In genomic region chr9:70390922-70391321, GRCh38 we compare ENCODE assay signal across 13 cellular contexts. TPM values are rescaled to one million over a fixed set of nuclear protein-coding genes. Genes with fewer than 3 reads are reported as not detected.
DNase-seq lines count a peak whose midpoint lies in the region; ATAC-seq and TF ChIP-seq lines count a peak whose summit lies in the region.
"Had no signal": no experiment of that assay in that cellular context is flagged by ENCODE, and none has a peak within 500 bp of the region (broad histone marks: within the 10 kb centered on the region; RNA-seq: fewer than 3 reads in every experiment).

No MANE protein-coding gene starts in this region.

- CTCF ChIA-PET in SK-N-SH (lab: Yijun Ruan, JAX), result interaction anchor here (1.1 to 1.5 kb wide), 3 partner anchors 50 to 211 kb away, joined by 3 read pairs; no protein-coding TSS in a partner anchor

- H3K79me2 ChIP-seq in SK-N-SH (ENCODE audit: insufficient read depth), result peaks cover 32% of the 10 kb centered on the region; the same call in 1 of the 2 replicates

- no peaks in the 10 kb centered on the region for H3K9me2 ChIP-seq in SK-N-SH

- H3K36me3 ChIP-seq in SK-N-SH (replicated peaks in 1 of 2; ENCODE audit: control insufficient read depth in 1 of 2, insufficient read depth in 2 of 2, low read length in 1 of 2) (peaks cover 6 to 11% of the 10 kb centered on the region in 2 experiments), skeletal muscle satellite cell (ENCODE audit: insufficient read depth, low read length) (peaks cover 22% of the 10 kb centered on the region), ovary (no peaks in the 10 kb centered on the region)

- H3K27ac ChIP-seq in SK-N-SH (ENCODE audit: low read depth in 2 of 2, low read length in 1 of 2) (no peak overlapping the region), ovary (no peak overlapping the region)
- H3K27ac ChIP-seq: 22Rv1, SK-N-MC had no signal

- ATAC-seq in SK-N-SH treated with all-trans-retinoic acid at 6 μM for 48 hours, result no peak

- H3K4me3 ChIP-seq in SK-N-SH (ENCODE audit: low read depth in 2 of 2, low read length in 1 of 2), result no peak overlapping the region
- no peak overlapping the region for H3K4me3 ChIP-seq in skeletal muscle satellite cell (ENCODE audit: low read length)
- H3K4me3 ChIP-seq in ovary, result no peak overlapping the region
- H3K4me3 ChIP-seq: SK-N-MC had no signal

- peaks cover 0 to 2% of the 10 kb centered on the region in 2 experiments; a peak in 1 of 4 replicates for H3K4me1 ChIP-seq in SK-N-SH (ENCODE audit: control insufficient read depth in 1 of 2, insufficient read depth in 2 of 2, low read depth in 1 of 2, low read length in 1 of 2)
- peaks cover 36% of the 10 kb centered on the region for H3K4me1 ChIP-seq in skeletal muscle satellite cell (ENCODE audit: control insufficient read depth, insufficient read depth, low read length)
- peaks cover 12% of the 10 kb centered on the region for H3K4me1 ChIP-seq in ovary (ENCODE audit: insufficient read depth)

- H4K20me1 ChIP-seq in SK-N-SH (ENCODE audit: insufficient read depth), result peaks cover 81% of the 10 kb centered on the region

- POLR2A ChIA-PET in SK-N-SH (lab: Yijun Ruan, JAX), result no interaction called here

- 95% methylated on average over 2 of the region's 2 CpGs for WGBS in SK-N-SH (ENCODE audit: low lambda C conversion rate)
- 68 to 81% (median 75%) methylated on average over 2 of the region's 2 CpGs for WGBS in ovary, 3 donors

- no peak for TF ChIP-seq CTCF in SK-N-SH (IDR thresholded peaks at IDR 0.05)
- no peak for TF ChIP-seq CTCF in ovary (IDR thresholded peaks at IDR 0.05)

- H3K9ac ChIP-seq in SK-N-SH, result no peak overlapping the region
- H3K9ac ChIP-seq in skeletal muscle satellite cell (ENCODE audit: low read depth, low read length), result no peak overlapping the region

- no peak for DNase-seq in SK-N-SH
- DNase-seq in SW480 (ENCODE audit: low spot score), result peak; percentile 10
- DNase-seq in fibroblast of gingiva (ENCODE audit: low read depth), result peak; percentile 39
- DNase-seq in ovary, result no peak
- DNase-seq in putamen (ENCODE audit: low spot score), result no peak
- DNase-seq in epidermal melanocyte (ENCODE audit: insufficient read length, low spot score), result no peak
- DNase-seq: central memory CD4-positive, alpha-beta T cell; NCI-H524; retina had no signal

- intact Hi-C loops in ovary (cut with DNase I), result no loop called here

- H3F3A ChIP-seq in SK-N-SH (replicated peaks; ENCODE audit: insufficient read depth), result no peaks in the 10 kb centered on the region

- H3K27me3 ChIP-seq in SK-N-SH (ENCODE audit: insufficient read depth) (no peaks in the 10 kb centered on the region), skeletal muscle satellite cell (ENCODE audit: control insufficient read depth, insufficient read depth, low read length) (no peaks in the 10 kb centered on the region), ovary (no peaks in the 10 kb centered on the region)

- no peak for TF ChIP-seq RAD21 in SK-N-SH (IDR thresholded peaks at IDR 0.05; ENCODE audit: low read length)

- H3K4me2 ChIP-seq in SK-N-SH (peak overlapping the region; percentile 17; the same call in 1 of the 2 replicates), skeletal muscle satellite cell (ENCODE audit: low read length) (peak overlapping the region; percentile 32)

- H2AFZ ChIP-seq in SK-N-SH (ENCODE audit: low read depth), result no peak overlapping the region

- H3K9me3 ChIP-seq in SK-N-SH (no peaks in the 10 kb centered on the region), skeletal muscle satellite cell (replicated peaks; ENCODE audit: low read length) (no peaks in the 10 kb centered on the region), ovary (no peaks in the 10 kb centered on the region)

- no peak for TF ChIP-seq EP300 in SK-N-SH (IDR thresholded peaks at IDR 0.05; ENCODE audit: borderline replicate concordance in 1 of 2, low read depth in 1 of 2, low read length in 1 of 2)
- TF ChIP-seq EP300 in ovary (IDR thresholded peaks at IDR 0.05), result no peak

- no peak for TF ChIP-seq POLR2A in ovary (IDR thresholded peaks at IDR 0.05)

TF ChIP-seq in SK-N-SH, 30 proteins besides CTCF, POLR2A, EP300 and RAD21 (continues in another document):
- TF ChIP-seq MAX (IDR thresholded peaks at IDR 0.05; ENCODE audit: low read depth) (no peak), TAF1 (IDR thresholded peaks at IDR 0.05; ENCODE audit: borderline replicate concordance, low read depth, low read length) (no peak), NRF1 (IDR thresholded peaks at IDR 0.05; ENCODE audit: low read depth, low read length) (no peak), TEAD4 (IDR thresholded peaks at IDR 0.05; ENCODE audit: borderline replicate concordance, insufficient read depth) (no peak), REST (IDR thresholded peaks at IDR 0.05; ENCODE audit: low read depth, low read length) (no peak), ELF1 (IDR thresholded peaks at IDR 0.05) (no peak), SMC3 (IDR thresholded peaks at IDR 0.05; ENCODE audit: low read depth, low read length) (no peak)

TF ChIP-seq in SK-N-SH treated with all-trans-retinoic acid at 6 μM for 48 hours, 23 proteins besides CTCF, POLR2A, EP300 and RAD21 (continues in another document):
- TF ChIP-seq ZNF70 (CRISPR knock-in tag; IDR thresholded peaks at IDR 0.05), result no peak
- no peak for TF ChIP-seq GLIS3 (CRISPR knock-in tag; IDR thresholded peaks at IDR 0.05)
- TF ChIP-seq PATZ1 (CRISPR knock-in tag; IDR thresholded peaks at IDR 0.05; ENCODE audit: borderline replicate concordance), result no peak
- TF ChIP-seq BACH2 (CRISPR knock-in tag; IDR thresholded peaks at IDR 0.05; ENCODE audit: borderline replicate concordance), result no peak
- no peak for TF ChIP-seq CREB5 (CRISPR knock-in tag; IDR thresholded peaks at IDR 0.05; ENCODE audit: low read depth)
- TF ChIP-seq ZC3H10 (CRISPR knock-in tag; IDR thresholded peaks at IDR 0.05), result no peak
- no peak for TF ChIP-seq POU6F1 (CRISPR knock-in tag; IDR thresholded peaks at IDR 0.05; ENCODE audit: borderline replicate concordance, low read depth)

RNA-seq across cellular contexts. Expression of gene KLF9, which starts 23.5 kb away (rescaled TPM):
- polyA plus RNA-seq in SK-N-SH (2012; rRNA removed) (5.8 and 6.9 TPM in 2 replicates), ovary (10 to 100 TPM; 28.0 to 45.6 TPM)
- polyA plus RNA-seq in SK-N-SH (2012; cell fraction: cytosol; rRNA removed), result 5.9 and 7.6 TPM in 2 replicates
- polyA plus RNA-seq in SK-N-SH (2012; cell fraction: nucleus; rRNA removed), result 5.0 and 8.3 TPM in 2 replicates
- 33.7 and 34.1 TPM in 2 replicates for total RNA-seq in skeletal muscle satellite cell (2012; rRNA removed)
- total RNA-seq in ovary, result 100 to 1,000 TPM in 2 of 7 donors, 10 to 100 TPM in 5; 15.1 to 171 (median 91.0) TPM

Comparison
In these comparisons a context has a peak if more than half of its experiments do, and no peak if none do; other contexts are left out.
1. DNase-seq: peak in SW480 (single experiment) and fibroblast of gingiva (single experiment); none in SK-N-SH (single experiment), ovary (0 of 5), putamen (single experiment) and epidermal melanocyte (single experiment).